In genomic region chr6:38651121-38651784, GRCh38 we compare ENCODE assay signal across 15 cellular contexts. TPM values are rescaled to one million over a fixed set of nuclear protein-coding genes. Genes with fewer than 3 reads are reported as not detected.
DNase-seq lines count a peak whose midpoint lies in the region; ATAC-seq and TF ChIP-seq lines count a peak whose summit lies in the region.
"Had no signal": no experiment of that assay in that cellular context is flagged by ENCODE, and none has a peak within 500 bp of the region (broad histone marks: within the 10 kb centered on the region; RNA-seq: fewer than 3 reads in every experiment).

No MANE protein-coding gene starts in this region.

- BruUV-seq in MCF 10A (replicated peaks; lab: Mats Ljungman, UMichigan), result no TSS peak

- H3K9me3 Mint-ChIP-seq in MCF 10A (ENCODE audit: unreplicated experiment), result no peaks in the 10 kb centered on the region

- ATAC-seq in HG02885 (IDR thresholded peaks at IDR 0.05; ENCODE audit: poor library complexity, unreplicated experiment) (no peak), GM18858 (IDR thresholded peaks at IDR 0.05; ENCODE audit: unreplicated experiment) (no peak)

- CTCF ChIA-PET in MCF 10A (lab: Yijun Ruan, JAX), result interaction anchor here (0.7 to 1.5 kb wide), 5 partner anchors 9 to 566 kb away, joined by 3 to 4 read pairs (median 3); no protein-coding TSS in a partner anchor

- TF ChIP-seq CTCF in MCF 10A (IDR thresholded peaks at IDR 0.05; ENCODE audit: unreplicated experiment), result no peak

- H3K27ac ChIP-seq in epithelial cell of prostate, result peak overlapping the region; percentile 17
- H3K27ac ChIP-seq: BLaER1, KMS-11 had no signal

- H3K4me3 Mint-ChIP-seq in MCF 10A (ENCODE audit: unreplicated experiment), result no peak overlapping the region
- H3K4me3 Mint-ChIP-seq: IgD-negative memory B cell had no signal

- H3K27ac Mint-ChIP-seq in MCF 10A (ENCODE audit: low read depth, unreplicated experiment), result no peak overlapping the region
- H3K27ac Mint-ChIP-seq: IgD-negative memory B cell had no signal

- peaks cover 6% of the 10 kb centered on the region for H3K4me1 Mint-ChIP-seq in MCF 10A (ENCODE audit: insufficient read depth, unreplicated experiment)

- POLR2A ChIA-PET in MCF 10A (lab: Yijun Ruan, JAX), result no interaction called here

- H3K36me3 Mint-ChIP-seq in MCF 10A (ENCODE audit: insufficient read depth, unreplicated experiment), result no peaks in the 10 kb centered on the region

- intact Hi-C loops in MCF 10A (cut with micrococcal nuclease), result no loop called here

- H3K27me3 Mint-ChIP-seq in MCF 10A (ENCODE audit: insufficient read depth, unreplicated experiment), result no peaks in the 10 kb centered on the region
- H3K27me3 Mint-ChIP-seq: IgD-negative memory B cell had no signal

- DNase-seq in EH (ENCODE audit: low read depth) (peak; percentile 27), M059J (ENCODE audit: low read depth) (peak; percentile 56), epithelial cell of prostate (ENCODE audit: low read depth, low spot score) (no peak), renal cortical epithelial cell (ENCODE audit: low read depth) (peak; percentile 22), MCF 10A (ENCODE audit: unreplicated experiment) (no peak)
- DNase-seq: 8988T, AML-193, DMS 273 treated with DMSO at 0.1 percent for 48 hours, GDM1, HCEC 1CT had no signal

RNA-seq across cellular contexts. Expression of gene BTBD9, which starts 11.5 kb away (rescaled TPM):
- 6.0 and 11.3 TPM in 2 replicates for total RNA-seq in M059J (2014; rRNA removed; shearing (Covaris generic))
- 11.8 and 18.8 TPM in 2 replicates for total RNA-seq in renal cortical epithelial cell
- total RNA-seq in MCF 10A (2022), result 12.5 and 15.6 TPM in 2 replicates

RNA-seq across cellular contexts. Expression of gene GLO1, which starts 51.7 kb away (rescaled TPM):
- 402 and 419 TPM in 2 replicates for total RNA-seq in M059J (2014; rRNA removed; shearing (Covaris generic))
- total RNA-seq in renal cortical epithelial cell (117 and 219 TPM in 2 replicates), MCF 10A (2022) (66.7 and 72.2 TPM in 2 replicates)

Comparison
In these comparisons a context has a peak if more than half of its experiments do, and no peak if none do; other contexts are left out.
1. DNase-seq: peak in EH (single experiment), M059J (single experiment) and renal cortical epithelial cell (single experiment); none in epithelial cell of prostate (single experiment) and MCF 10A (single experiment).